8 cellular contexts compared by ENCODE assay signal in genomic region chr2:30115141-30115980, GRCh38. TPM values are rescaled to one million over a fixed set of nuclear protein-coding genes. Genes with fewer than 3 reads are reported as not detected.
A peak's percentile ranks its signal among the peaks of the same experiment; 100 is the strongest.
DNase-seq lines count a peak whose midpoint lies in the region; ATAC-seq and TF ChIP-seq lines count a peak whose summit lies in the region.

No MANE protein-coding gene starts in this region.

- H3K4me3 ChIP-seq in MG63 = no peak overlapping the region
- H3K4me3 ChIP-seq in SJCRH30 = no peak overlapping the region
- H3K4me3 ChIP-seq in vagina = no peak overlapping the region

- peaks cover 8% of the 10 kb centered on the region for H3K4me1 Mint-ChIP-seq in activated naive CD8-positive, alpha-beta T cell treated with anti-CD3 and anti-CD28 coated beads, Interleukin-2, amount 10 ng/mL, durations not matched to agents 7 days and 5 days

- H3K36me3 Mint-ChIP-seq in activated naive CD8-positive, alpha-beta T cell treated with anti-CD3 and anti-CD28 coated beads, Interleukin-2, amount 10 ng/mL, durations not matched to agents 7 days and 5 days = no peaks in the 10 kb centered on the region

- ATAC-seq in activated naive CD8-positive, alpha-beta T cell treated with anti-CD3 and anti-CD28 coated beads, Interleukin-2, amount 10 ng/mL, durations not matched to agents 7 days and 5 days (ENCODE audit: low read depth) = peak; percentile 50
- ATAC-seq in Right ventricle myocardium superior (ENCODE audit: poor library complexity) = peak; percentile 90
- no peak for ATAC-seq in GM19035 (IDR thresholded peaks at IDR 0.05; ENCODE audit: unreplicated experiment)

- H3K27me3 Mint-ChIP-seq in activated naive CD8-positive, alpha-beta T cell treated with anti-CD3 and anti-CD28 coated beads, Interleukin-2, amount 10 ng/mL, durations not matched to agents 7 days and 5 days = no peaks in the 10 kb centered on the region

- H3K27ac ChIP-seq in SJCRH30 = no peak overlapping the region
- peak overlapping the region; percentile 13 for H3K27ac ChIP-seq in vagina

- H3K27ac Mint-ChIP-seq in activated naive CD8-positive, alpha-beta T cell treated with anti-CD3 and anti-CD28 coated beads, Interleukin-2, amount 10 ng/mL, durations not matched to agents 7 days and 5 days = no peak overlapping the region

- no peaks in the 10 kb centered on the region for H3K27me3 ChIP-seq in MG63
- H3K27me3 ChIP-seq in SJCRH30 = no peaks in the 10 kb centered on the region
- H3K27me3 ChIP-seq in vagina = no peaks in the 10 kb centered on the region

- intact Hi-C loops in Right ventricle myocardium superior (cut with DNase I) = loop anchor here (2.0 kb wide), 1 partner anchor 25 kb away; no protein-coding TSS in a partner anchor
- intact Hi-C loops in posterior cingulate gyrus (cut with DNase I) = loop anchor here (1.0 kb wide), 1 partner anchor 24 kb away; no protein-coding TSS in a partner anchor
- intact Hi-C loops in vagina (cut with DNase I) = no loop called here

- H3K9me3 ChIP-seq in MG63 = no peaks in the 10 kb centered on the region
- no peaks in the 10 kb centered on the region for H3K9me3 ChIP-seq in SJCRH30 (replicated peaks)
- no peaks in the 10 kb centered on the region for H3K9me3 ChIP-seq in vagina

- DNase-seq in GM10266 (ENCODE audit: extremely low spot score) (peak; percentile 64), MG63 (peak; percentile 87), SJCRH30 (peak; percentile 84 to 96), Right ventricle myocardium superior (peak; percentile 84), posterior cingulate gyrus (peak; percentile 70 to 97 (median 91)), vagina (ENCODE audit: extremely low spot score in 2 of 2) (no peak)
- peak; percentile 69 for DNase-seq in activated naive CD8-positive, alpha-beta T cell treated with anti-CD3 and anti-CD28 coated beads, Interleukin-2, amount 10 ng/mL, durations not matched to agents 7 days and 5 days

- H3K4me1 ChIP-seq in SJCRH30 (no peaks in the 10 kb centered on the region), vagina (peaks cover 19% of the 10 kb centered on the region)

- no peak overlapping the region for H3K4me3 Mint-ChIP-seq in activated naive CD8-positive, alpha-beta T cell treated with anti-CD3 and anti-CD28 coated beads, Interleukin-2, amount 10 ng/mL, durations not matched to agents 7 days and 5 days

- TF ChIP-seq POLR2A in vagina (IDR thresholded peaks at IDR 0.05) = no peak

- H3K9me3 Mint-ChIP-seq in activated naive CD8-positive, alpha-beta T cell treated with anti-CD3 and anti-CD28 coated beads, Interleukin-2, amount 10 ng/mL, durations not matched to agents 7 days and 5 days = no peaks in the 10 kb centered on the region

- TF ChIP-seq CTCF in GM10266 (IDR thresholded peaks at IDR 0.05; ENCODE audit: control insufficient read depth, insufficient read depth, low read depth, missing control alignments) (peak; percentile 84), vagina (IDR thresholded peaks at IDR 0.05) (peak; percentile 73 to 95 (median 92))

- POLR2A ChIA-PET in activated naive CD8-positive, alpha-beta T cell treated with anti-CD3 and anti-CD28 coated beads, Interleukin-2, amount 10 ng/mL, durations not matched to agents 7 days and 5 days (lab: Charles Lee) = no interaction called here

- no peaks in the 10 kb centered on the region for H3K36me3 ChIP-seq in MG63
- no peaks in the 10 kb centered on the region for H3K36me3 ChIP-seq in SJCRH30
- H3K36me3 ChIP-seq in vagina = no peaks in the 10 kb centered on the region

RNA-seq across cellular contexts. Expression of gene YPEL5, which starts 31.4 kb away (rescaled TPM):
- total RNA-seq in MG63 (2014; rRNA removed; shearing (Covaris generic); ENCODE audit: low replicate concordance) = 37.7 and 75.2 TPM in 2 replicates
- 49.3 and 50.3 TPM in 2 replicates for total RNA-seq in SJCRH30 (2014; rRNA removed; shearing (Covaris generic))
- total RNA-seq in activated naive CD8-positive, alpha-beta T cell treated with anti-CD3 and anti-CD28 coated beads, Interleukin-2, amount 10 ng/mL, durations not matched to agents 7 days and 5 days = 10 to 100 TPM; 50.0 to 55.1 TPM
- total RNA-seq in Right ventricle myocardium superior (61.9 TPM), vagina (83.5 TPM)

Comparison
In these comparisons a context has a peak if more than half of its experiments do, and no peak if none do; other contexts are left out.
1. DNase-seq: peak in GM10266 (single experiment), MG63 (single experiment), SJCRH30 (2 of 2), activated naive CD8-positive, alpha-beta T cell treated with anti-CD3 and anti-CD28 coated beads, Interleukin-2, amount 10 ng/mL, durations not matched to agents 7 days and 5 days (single experiment), Right ventricle myocardium superior (single experiment) and posterior cingulate gyrus (10 of 10); none in vagina (0 of 2).